16 cellular contexts compared by ENCODE assay signal in the genomic region with DNA sequence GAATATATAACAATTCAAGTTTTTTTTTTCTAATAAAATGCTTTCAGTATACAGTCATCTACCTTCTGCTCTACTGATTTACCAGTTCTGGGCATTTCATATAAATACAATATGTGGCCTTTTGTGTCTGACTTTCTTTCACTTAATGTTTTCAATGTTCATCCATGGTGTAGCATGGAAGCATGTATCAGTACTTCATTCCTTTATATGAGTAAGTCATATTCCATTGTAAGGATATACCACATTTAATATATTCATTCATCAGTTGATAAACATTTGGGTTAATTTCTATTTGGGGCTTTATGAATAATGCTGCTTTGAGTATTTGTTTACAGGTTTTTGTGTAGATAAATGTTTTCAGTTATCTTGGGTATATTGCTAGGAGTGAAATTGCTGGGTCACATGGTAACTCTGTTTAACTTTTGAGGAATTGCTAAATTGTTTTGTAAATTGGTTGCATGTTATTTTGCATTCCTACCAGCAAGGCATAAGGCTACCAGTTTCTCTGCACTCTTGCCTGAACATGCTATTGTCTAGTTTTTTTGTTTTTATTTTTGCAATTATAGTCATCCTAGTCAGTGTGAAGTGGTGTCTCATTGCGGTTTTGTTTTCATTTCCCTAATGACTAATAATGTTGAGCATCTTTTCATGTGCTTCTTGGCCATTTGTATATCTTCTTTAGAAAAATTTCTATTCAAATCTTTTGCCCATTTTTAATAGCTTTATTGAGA.
DNase-seq lines count a peak whose midpoint lies in the region; ATAC-seq and TF ChIP-seq lines count a peak whose summit lies in the region.
"Had no signal": no experiment of that assay in that cellular context is flagged by ENCODE, and none has a peak within 500 bp of the region (broad histone marks: within the 10 kb centered on the region; RNA-seq: fewer than 3 reads in every experiment).

No MANE protein-coding gene starts in this region.

- no peak overlapping the region for H3K4me3 Mint-ChIP-seq in activated T-helper 17 cell treated with anti-CD3 and anti-CD28 coated beads, Interleukin-2, amount 50 U/mL, for 72 hours
- no peak overlapping the region for H3K4me3 Mint-ChIP-seq in WTC11
- no peak overlapping the region for H3K4me3 Mint-ChIP-seq in activated naive CD4-positive, alpha-beta T cell treated with anti-CD3 and anti-CD28 coated beads for 36 hours
- H3K4me3 Mint-ChIP-seq: activated naive CD8-positive, alpha-beta T cell treated with anti-CD3 and anti-CD28 coated beads for 36 hours had no signal

- H3K36me3 Mint-ChIP-seq in activated T-helper 17 cell treated with anti-CD3 and anti-CD28 coated beads, Interleukin-2, amount 50 U/mL, for 72 hours (ENCODE audit: low read depth) = no peaks in the 10 kb centered on the region
- no peaks in the 10 kb centered on the region for H3K36me3 Mint-ChIP-seq in WTC11
- no peaks in the 10 kb centered on the region for H3K36me3 Mint-ChIP-seq in activated naive CD4-positive, alpha-beta T cell treated with anti-CD3 and anti-CD28 coated beads for 36 hours (ENCODE audit: low read depth)
- H3K36me3 Mint-ChIP-seq: activated naive CD8-positive, alpha-beta T cell treated with anti-CD3 and anti-CD28 coated beads for 36 hours had no signal

- H3K27me3 Mint-ChIP-seq in activated T-helper 17 cell treated with anti-CD3 and anti-CD28 coated beads, Interleukin-2, amount 50 U/mL, for 72 hours = peaks cover 5% of the 10 kb centered on the region
- no peaks in the 10 kb centered on the region for H3K27me3 Mint-ChIP-seq in WTC11 (ENCODE audit: low read depth)
- peaks cover 2% of the 10 kb centered on the region for H3K27me3 Mint-ChIP-seq in activated naive CD4-positive, alpha-beta T cell treated with anti-CD3 and anti-CD28 coated beads for 36 hours (ENCODE audit: low read depth)
- H3K27me3 Mint-ChIP-seq: activated naive CD8-positive, alpha-beta T cell treated with anti-CD3 and anti-CD28 coated beads for 36 hours had no signal

- H3K4me3 ChIP-seq in AG04450 (ENCODE audit: low read depth, low read length) (no peak overlapping the region), body of pancreas (no peak overlapping the region)
- H3K4me3 ChIP-seq: A549, coronary artery, SJCRH30 had no signal

- DNase-seq in AG04450 (ENCODE audit: low read depth, low spot score) = no peak
- no peak for DNase-seq in WTC11 (ENCODE audit: low spot score)
- no peak for DNase-seq in activated naive CD4-positive, alpha-beta T cell treated with anti-CD3 and anti-CD28 coated beads for 36 hours
- no peak for DNase-seq in activated CD4-positive, alpha-beta T cell treated with anti-CD3 and anti-CD28 coated beads, Interleukin-2, amount 50 U/mL, for 4 hours
- DNase-seq in body of pancreas = no peak
- DNase-seq: activated CD8-positive, alpha-beta memory T cell treated with anti-CD3 and anti-CD28 coated beads, Interleukin-2, amount 50 U/mL, for 48 hours; activated naive CD8-positive, alpha-beta T cell treated with anti-CD3 and anti-CD28 coated beads for 36 hours; midbrain; NCI-H187 treated with DMSO at 0.1 percent for 48 hours; SJCRH30 had no signal

- ATAC-seq in GM21360 (IDR thresholded peaks at IDR 0.05; ENCODE audit: unreplicated experiment) (peak; percentile 84), HG02981 (IDR thresholded peaks at IDR 0.05; ENCODE audit: unreplicated experiment) (peak; percentile 60), WTC11 (no peak), body of pancreas (no peak)
- ATAC-seq in activated T-helper 17 cell treated with anti-CD3 and anti-CD28 coated beads, Interleukin-2, amount 50 U/mL, for 72 hours (replicated peaks) = peak; percentile 60
- ATAC-seq: A549 had no signal

- H3K27me3 ChIP-seq in AG04450 (ENCODE audit: control insufficient read depth, insufficient read depth, low read length) (no peaks in the 10 kb centered on the region), body of pancreas (no peaks in the 10 kb centered on the region)
- H3K27me3 ChIP-seq: SJCRH30 had no signal

- H3K27ac Mint-ChIP-seq in activated T-helper 17 cell treated with anti-CD3 and anti-CD28 coated beads, Interleukin-2, amount 50 U/mL, for 72 hours = no peak overlapping the region
- no peak overlapping the region for H3K27ac Mint-ChIP-seq in WTC11
- H3K27ac Mint-ChIP-seq in activated naive CD4-positive, alpha-beta T cell treated with anti-CD3 and anti-CD28 coated beads for 36 hours = no peak overlapping the region
- H3K27ac Mint-ChIP-seq: activated naive CD8-positive, alpha-beta T cell treated with anti-CD3 and anti-CD28 coated beads for 36 hours had no signal

- H3K27ac ChIP-seq in AG04450 (ENCODE audit: low read depth, low read length) = no peak overlapping the region
- no peak overlapping the region for H3K27ac ChIP-seq in body of pancreas
- H3K27ac ChIP-seq: A549, coronary artery, SJCRH30, VCaP had no signal

- CTCF ChIA-PET in AG04450 (lab: Charles Lee) = no interaction called here
- CTCF ChIA-PET in WTC11 (lab: Charles Lee) = no interaction called here
- CTCF ChIA-PET in activated naive CD4-positive, alpha-beta T cell treated with anti-CD3 and anti-CD28 coated beads for 36 hours (lab: Charles Lee) = no interaction called here

- POLR2A ChIA-PET in AG04450 (lab: Yijun Ruan, JAX) = no interaction called here
- POLR2A ChIA-PET in WTC11 (lab: Charles Lee) = no interaction called here

- 81 to 94% methylated on average over 1 of the region's 1 CpG for WGBS in body of pancreas, 2 donors

- H3K9me3 ChIP-seq in AG04450 (ENCODE audit: control insufficient read depth, insufficient read depth, low read length) (no peaks in the 10 kb centered on the region), body of pancreas (no peaks in the 10 kb centered on the region)
- H3K9me3 ChIP-seq: A549, SJCRH30 had no signal

- H3K36me3 ChIP-seq in body of pancreas (replicated peaks in 1 of 2; ENCODE audit: insufficient read depth in 1 of 2, low read depth in 2 of 2) = no peaks in the 10 kb centered on the region
- H3K36me3 ChIP-seq: SJCRH30 had no signal

- H3K4me1 Mint-ChIP-seq in activated T-helper 17 cell treated with anti-CD3 and anti-CD28 coated beads, Interleukin-2, amount 50 U/mL, for 72 hours = no peaks in the 10 kb centered on the region
- no peaks in the 10 kb centered on the region for H3K4me1 Mint-ChIP-seq in WTC11
- H3K4me1 Mint-ChIP-seq in activated naive CD4-positive, alpha-beta T cell treated with anti-CD3 and anti-CD28 coated beads for 36 hours (ENCODE audit: low read depth) = no peaks in the 10 kb centered on the region

- TF ChIP-seq CTCF in AG04450 (IDR thresholded peaks at IDR 0.05; ENCODE audit: low read depth, low read length) (0 out of 2 replicates have a peak, but pooled peaks have one; percentile 5), WTC11 (IDR thresholded peaks at IDR 0.05) (no peak), body of pancreas (IDR thresholded peaks at IDR 0.05) (no peak)

- intact Hi-C loops in activated naive CD4-positive, alpha-beta T cell treated with anti-CD3 and anti-CD28 coated beads for 36 hours (cut with micrococcal nuclease) = no loop called here
- intact Hi-C loops in body of pancreas (cut with DNase I) = no loop called here

- H3K9me3 Mint-ChIP-seq in activated T-helper 17 cell treated with anti-CD3 and anti-CD28 coated beads, Interleukin-2, amount 50 U/mL, for 72 hours = no peaks in the 10 kb centered on the region
- no peaks in the 10 kb centered on the region for H3K9me3 Mint-ChIP-seq in WTC11
- no peaks in the 10 kb centered on the region for H3K9me3 Mint-ChIP-seq in activated naive CD4-positive, alpha-beta T cell treated with anti-CD3 and anti-CD28 coated beads for 36 hours
- H3K9me3 Mint-ChIP-seq: activated naive CD8-positive, alpha-beta T cell treated with anti-CD3 and anti-CD28 coated beads for 36 hours had no signal

- peaks cover under 1% of the 10 kb centered on the region for H3K4me1 ChIP-seq in body of pancreas
- H3K4me1 ChIP-seq: SJCRH30 had no signal

- no peak for TF ChIP-seq POLR2A in body of pancreas (IDR thresholded peaks at IDR 0.05)

TF ChIP-seq in WTC11, 78 proteins besides CTCF, POLR2A, EP300 and RAD21:
- TF ChIP-seq, protein P1, sequence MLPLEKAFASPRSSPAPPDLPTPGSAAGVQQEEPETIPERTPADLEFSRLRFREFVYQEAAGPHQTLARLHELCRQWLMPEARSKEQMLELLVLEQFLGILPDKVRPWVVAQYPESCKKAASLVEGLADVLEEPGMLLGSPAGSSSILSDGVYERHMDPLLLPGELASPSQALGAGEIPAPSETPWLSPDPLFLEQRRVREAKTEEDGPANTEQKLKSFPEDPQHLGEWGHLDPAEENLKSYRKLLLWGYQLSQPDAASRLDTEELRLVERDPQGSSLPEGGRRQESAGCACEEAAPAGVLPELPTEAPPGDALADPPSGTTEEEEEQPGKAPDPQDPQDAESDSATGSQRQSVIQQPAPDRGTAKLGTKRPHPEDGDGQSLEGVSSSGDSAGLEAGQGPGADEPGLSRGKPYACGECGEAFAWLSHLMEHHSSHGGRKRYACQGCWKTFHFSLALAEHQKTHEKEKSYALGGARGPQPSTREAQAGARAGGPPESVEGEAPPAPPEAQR (CRISPR knock-in tag; IDR thresholded peaks at IDR 0.05) = no peak

Comparison
In these comparisons a context has a peak if more than half of its experiments do, and no peak if none do; other contexts are left out.
1. ATAC-seq: peak in GM21360 (single experiment), HG02981 (single experiment) and activated T-helper 17 cell treated with anti-CD3 and anti-CD28 coated beads, Interleukin-2, amount 50 U/mL, for 72 hours (single experiment); none in WTC11 (single experiment) and body of pancreas (single experiment).